In the genomic region with DNA sequence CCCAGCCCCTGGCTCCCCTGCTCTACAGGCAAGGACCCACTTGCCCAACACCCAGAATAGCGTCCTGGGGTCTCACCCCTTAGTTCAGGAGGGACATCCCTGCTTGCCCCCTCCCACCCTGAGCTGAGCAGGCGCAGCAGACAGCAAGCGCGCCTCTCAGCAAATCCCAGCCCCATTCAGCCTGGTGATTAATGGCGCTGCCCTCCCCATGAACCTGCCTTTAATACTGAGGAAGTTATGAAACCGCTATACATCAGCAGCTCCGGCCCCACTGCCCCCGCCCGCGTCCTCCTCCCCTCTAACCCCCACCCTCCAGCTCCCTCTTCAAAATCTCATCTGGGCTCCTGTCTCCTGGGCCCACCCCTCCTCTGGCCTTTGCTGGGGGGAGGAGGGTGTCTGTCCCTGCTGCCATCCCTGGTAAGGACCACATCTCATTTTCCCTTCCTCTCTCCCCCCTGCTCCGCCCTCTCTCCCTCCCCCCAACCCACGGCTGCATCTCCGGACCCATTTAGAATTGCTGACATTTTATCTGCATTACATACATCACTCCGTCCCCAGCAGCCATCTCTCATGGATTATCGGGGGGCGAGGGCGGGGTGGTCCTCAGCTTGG, we compare ENCODE assay signal across 10 cellular contexts. TPM values are rescaled to one million over a fixed set of nuclear protein-coding genes. Genes with fewer than 3 reads are reported as not detected.
DNase-seq lines count a peak whose midpoint lies in the region; ATAC-seq and TF ChIP-seq lines count a peak whose summit lies in the region.
"Had no signal": no experiment of that assay in that cellular context is flagged by ENCODE, and none has a peak within 500 bp of the region (broad histone marks: within the 10 kb centered on the region; RNA-seq: fewer than 3 reads in every experiment).

No MANE protein-coding gene starts in this region.

- H3K4me3 Mint-ChIP-seq in immature natural killer cell, result no peak overlapping the region

- no peaks in the 10 kb centered on the region for H3K36me3 Mint-ChIP-seq in activated naive CD4-positive, alpha-beta T cell treated with anti-CD3 and anti-CD28 coated beads, Interleukin-2, amount 50 U/mL, for 72 hours
- H3K36me3 Mint-ChIP-seq in immature natural killer cell, result peaks cover 0 to 5% (median 4%) of the 10 kb centered on the region in 3 donors

- H3K27me3 Mint-ChIP-seq in immature natural killer cell (ENCODE audit: low read depth in 3 of 3), result peaks cover 14 to 66% (median 23%) of the 10 kb centered on the region in 3 donors

- H3K4me1 Mint-ChIP-seq in immature natural killer cell, result peaks cover 5 to 7% of the 10 kb centered on the region in 2 donors

- DNase-seq in GM06990 (ENCODE audit: extremely low read depth, insufficient read length) (peak; percentile 25), NCI-H82 treated with DMSO at 0.1 percent for 48 hours (lab: John Stamatoyannopoulos, UW; ENCODE audit: unreplicated experiment) (peak; percentile 69), brain microvascular endothelial cell (peak; percentile 73), non-pigmented ciliary epithelial cell (ENCODE audit: low read depth) (peak; percentile 57), immature natural killer cell (no peak)
- no peak for DNase-seq in activated naive CD4-positive, alpha-beta T cell treated with Interleukin-2 at 50 U/mL for 16 hours
- DNase-seq in activated naive CD4-positive, alpha-beta T cell treated with anti-CD3 and anti-CD28 coated beads, Interleukin-2, amount 50 U/mL, for 72 hours (ENCODE audit: low spot score in 2 of 2), result no peak
- DNase-seq: activated T-cell treated with anti-CD3 and anti-CD28 coated beads, Interleukin-2, amount 50 U/mL, for 1 hour; SHP77 had no signal

- no peak overlapping the region for H3K27ac Mint-ChIP-seq in activated naive CD4-positive, alpha-beta T cell treated with anti-CD3 and anti-CD28 coated beads, Interleukin-2, amount 50 U/mL, for 72 hours
- no peak overlapping the region for H3K27ac Mint-ChIP-seq in immature natural killer cell

- peak overlapping the region; percentile 32 for H3K27ac ChIP-seq in brain microvascular endothelial cell

- TF ChIP-seq CTCF in GM06990 (IDR thresholded peaks at IDR 0.05; ENCODE audit: insufficient read depth, low read length, poor library complexity, severe bottlenecking) (no peak), brain microvascular endothelial cell (IDR thresholded peaks at IDR 0.05; ENCODE audit: low read depth, low read length, missing control alignments) (no peak)

- H3K4me3 ChIP-seq in GM06990 (replicated peaks; ENCODE audit: low read depth, low read length) (no peak overlapping the region), brain microvascular endothelial cell (ENCODE audit: low read depth, low read length) (peak overlapping the region; percentile 27)

- no peak for ATAC-seq in GM18858 (IDR thresholded peaks at IDR 0.05; ENCODE audit: unreplicated experiment)
- ATAC-seq in activated naive CD4-positive, alpha-beta T cell treated with anti-CD3 and anti-CD28 coated beads, Interleukin-2, amount 50 U/mL, for 72 hours, result no peak

- in situ Hi-C loops in brain microvascular endothelial cell (cut with HindIII; ENCODE audit: low pct_ligation_motif_present, low sequenced_read_pairs), result no loop called here

- H3K27me3 ChIP-seq in GM06990 (replicated peaks; ENCODE audit: control insufficient read depth, insufficient read depth, low read length) (no peaks in the 10 kb centered on the region), brain microvascular endothelial cell (replicated peaks) (no peaks in the 10 kb centered on the region)

- no peaks in the 10 kb centered on the region for H3K36me3 ChIP-seq in GM06990 (ENCODE audit: control insufficient read depth, insufficient read depth, low read length)
- H3K36me3 ChIP-seq in brain microvascular endothelial cell (replicated peaks), result no peaks in the 10 kb centered on the region

- no peaks in the 10 kb centered on the region for H3K9me3 Mint-ChIP-seq in activated naive CD4-positive, alpha-beta T cell treated with anti-CD3 and anti-CD28 coated beads, Interleukin-2, amount 50 U/mL, for 72 hours
- H3K9me3 Mint-ChIP-seq in immature natural killer cell, result no peaks in the 10 kb centered on the region

RNA-seq across cellular contexts. Expression of a gene that starts 7.1 kb away (rescaled TPM):
- total RNA-seq in activated naive CD4-positive, alpha-beta T cell treated with anti-CD3 and anti-CD28 coated beads, Interleukin-2, amount 50 U/mL, for 72 hours, result 10 to 100 TPM; 18.0 to 25.9 TPM
- 10 to 100 TPM; 30.7 to 41.6 (median 34.4) TPM for polyA plus RNA-seq in immature natural killer cell

Comparison
In these comparisons a context has a peak if more than half of its experiments do, and no peak if none do; other contexts are left out.
1. DNase-seq: peak in GM06990 (single experiment), NCI-H82 treated with DMSO at 0.1 percent for 48 hours (single experiment), brain microvascular endothelial cell (single experiment) and non-pigmented ciliary epithelial cell (single experiment); none in activated naive CD4-positive, alpha-beta T cell treated with Interleukin-2 at 50 U/mL for 16 hours (single experiment), activated naive CD4-positive, alpha-beta T cell treated with anti-CD3 and anti-CD28 coated beads, Interleukin-2, amount 50 U/mL, for 72 hours (0 of 2) and immature natural killer cell (0 of 3).